In genomic region chr2:6203297-6203959, GRCh38 we compare ENCODE assay signal across 20 cellular contexts.
"Had no signal": no experiment of that assay in that cellular context is flagged by ENCODE, and none has a peak within 500 bp of the region (broad histone marks: within the 10 kb centered on the region; RNA-seq: fewer than 3 reads in every experiment).

No MANE protein-coding gene starts in this region.

- H3K36me3 Mint-ChIP-seq: activated naive CD8-positive, alpha-beta T cell treated with anti-CD3 and anti-CD28 coated beads for 36 hours; brain; stimulated activated naive B cell treated with anti-CD40 and anti-IgM and Interleukin-4, amounts not matched to agents 10 μg/mL and 1 μg/mL and 100 μg/mL, for 72 hours had no signal

- FAIRE-seq: frontal cortex, TTC549 had no signal

- H3K36me3 ChIP-seq: heart left ventricle had no signal

- H3K9me3 Mint-ChIP-seq: activated CD4-positive, alpha-beta T cell treated with anti-CD3 and anti-CD28 coated beads, Interleukin-2, amount 10 ng/mL, durations not matched to agents 24 days and 14 days had no signal

- H3K4me1 ChIP-seq: heart left ventricle had no signal

- ATAC-seq: activated T-cell treated with anti-CD3 and anti-CD28 coated beads, Interleukin-2, amount 50 U/mL, for 72 hours; effector memory CD8-positive, alpha-beta T cell; heart left ventricle; stimulated activated naive B cell treated with anti-CD40 and anti-IgM and Interleukin-4, amounts not matched to agents 10 μg/mL and 1 μg/mL and 100 μg/mL, for 72 hours had no signal

- H3K27ac ChIP-seq: epithelial cell of prostate, heart left ventricle had no signal

- H3K27me3 ChIP-seq: heart left ventricle had no signal

- H3K4me3 ChIP-seq: heart left ventricle had no signal

- DNase-seq: activated CD4-positive, alpha-beta T cell treated with anti-CD3 and anti-CD28 coated beads, Interleukin-2, amount 10 ng/mL, durations not matched to agents 24 days and 14 days; activated CD4-positive, CD25-positive, alpha-beta regulatory T cell; activated CD8-positive, alpha-beta memory T cell treated with anti-CD3 and anti-CD28 coated beads, Interleukin-2, amount 50 U/mL, for 48 hours; activated gamma-delta T cell treated with Interleukin-2 at 50 U/mL for 16 hours; activated naive CD8-positive, alpha-beta T cell treated with anti-CD3 and anti-CD28 coated beads for 36 hours; activated T-cell treated with anti-CD3 and anti-CD28 coated beads, Interleukin-2, amount 50 U/mL, for 72 hours; amygdala; cerebellar nuclear complex; effector memory CD8-positive, alpha-beta T cell; heart left ventricle; mesendoderm; stimulated activated CD4-positive, alpha-beta T cell treated with anti-CD3 and anti-CD28 coated beads, Interleukin-4, amount 100 ng/mL, for 1 hour; stimulated activated naive B cell treated with anti-CD40 and anti-IgM and Interleukin-4, amounts not matched to agents 10 μg/mL and 1 μg/mL and 100 μg/mL, for 72 hours; SW 1271 had no signal

- H3K27ac Mint-ChIP-seq: activated CD4-positive, alpha-beta T cell treated with anti-CD3 and anti-CD28 coated beads, Interleukin-2, amount 10 ng/mL, durations not matched to agents 24 days and 14 days; activated naive CD8-positive, alpha-beta T cell treated with anti-CD3 and anti-CD28 coated beads for 36 hours; activated T-cell treated with anti-CD3 and anti-CD28 coated beads, Interleukin-2, amount 50 U/mL, for 72 hours; dendritic cell treated with granulocyte-macrophage colony-stimulating factor and Interleukin-4, amounts not matched to agents 40 ng/mL and 50 ng/mL, for 4 days; effector memory CD8-positive, alpha-beta T cell; stimulated activated naive B cell treated with anti-CD40 and anti-IgM and Interleukin-4, amounts not matched to agents 10 μg/mL and 1 μg/mL and 100 μg/mL, for 72 hours had no signal

- H3K4me1 Mint-ChIP-seq: activated CD4-positive, alpha-beta T cell treated with anti-CD3 and anti-CD28 coated beads, Interleukin-2, amount 10 ng/mL, durations not matched to agents 24 days and 14 days; activated naive CD8-positive, alpha-beta T cell treated with anti-CD3 and anti-CD28 coated beads for 36 hours; nephron; stimulated activated naive B cell treated with anti-CD40 and anti-IgM and Interleukin-4, amounts not matched to agents 10 μg/mL and 1 μg/mL and 100 μg/mL, for 72 hours had no signal

- H3K27me3 Mint-ChIP-seq: activated CD4-positive, alpha-beta T cell treated with anti-CD3 and anti-CD28 coated beads, Interleukin-2, amount 10 ng/mL, durations not matched to agents 24 days and 14 days; activated naive CD8-positive, alpha-beta T cell treated with anti-CD3 and anti-CD28 coated beads for 36 hours; brain; dendritic cell treated with granulocyte-macrophage colony-stimulating factor and Interleukin-4, amounts not matched to agents 40 ng/mL and 50 ng/mL, for 4 days; effector memory CD8-positive, alpha-beta T cell; stimulated activated naive B cell treated with anti-CD40 and anti-IgM and Interleukin-4, amounts not matched to agents 10 μg/mL and 1 μg/mL and 100 μg/mL, for 72 hours had no signal

- H3K4me3 Mint-ChIP-seq: activated CD4-positive, alpha-beta T cell treated with anti-CD3 and anti-CD28 coated beads, Interleukin-2, amount 10 ng/mL, durations not matched to agents 24 days and 14 days; activated naive CD8-positive, alpha-beta T cell treated with anti-CD3 and anti-CD28 coated beads for 36 hours; activated T-cell treated with anti-CD3 and anti-CD28 coated beads, Interleukin-2, amount 50 U/mL, for 72 hours; brain; dendritic cell treated with granulocyte-macrophage colony-stimulating factor and Interleukin-4, amounts not matched to agents 40 ng/mL and 50 ng/mL, for 4 days; effector memory CD8-positive, alpha-beta T cell; nephron; stimulated activated naive B cell treated with anti-CD40 and anti-IgM and Interleukin-4, amounts not matched to agents 10 μg/mL and 1 μg/mL and 100 μg/mL, for 72 hours had no signal
